Comparison of ENCODE assay signal across 14 cellular contexts in the genomic region with DNA sequence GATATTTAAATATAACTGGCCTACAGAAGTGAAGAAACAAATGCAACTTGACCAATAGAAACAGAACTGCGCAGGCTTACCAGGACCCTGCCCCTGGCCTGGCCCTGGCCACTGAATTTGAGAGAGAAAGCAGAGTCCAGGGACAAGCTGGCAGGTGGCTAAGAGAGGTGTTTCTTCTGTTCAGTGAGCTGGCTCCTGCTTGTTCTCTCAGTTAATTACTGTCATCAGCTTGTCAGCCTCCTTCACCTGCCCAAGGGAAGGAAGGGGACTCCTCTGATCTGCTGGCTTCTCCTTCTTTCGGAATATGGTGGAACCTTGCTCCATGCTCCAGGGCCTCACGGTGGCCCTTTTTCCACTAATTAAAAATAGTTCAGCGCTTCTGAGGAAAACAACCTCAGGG.
"Had no signal": no experiment of that assay in that cellular context is flagged by ENCODE, and none has a peak within 500 bp of the region (broad histone marks: within the 10 kb centered on the region; RNA-seq: fewer than 3 reads in every experiment).

No MANE protein-coding gene starts in this region.

- ATAC-seq: gastrocnemius medialis; heart right ventricle; left colon; right cardiac atrium; stimulated activated naive CD8-positive, alpha-beta T cell treated with anti-CD3 and anti-CD28 coated beads, Interleukin-15, Interleukin-2, amounts not matched to agents 100 U/mL and 50 U/mL, for 24 hours had no signal

- DNase-seq: activated CD4-positive, alpha-beta T cell treated with anti-CD3 and anti-CD28 coated beads, Interleukin-2, amount 10 ng/mL, durations not matched to agents 7 days and 5 days; activated CD4-positive, CD25-positive, alpha-beta regulatory T cell; activated CD8-positive, alpha-beta memory T cell treated with anti-CD3 and anti-CD28 coated beads, Interleukin-2, amount 50 U/mL, for 48 hours; activated gamma-delta T cell treated with Interleukin-2 at 50 U/mL for 16 hours; amniotic stem cell; dorsolateral prefrontal cortex; endodermal cell; gastrocnemius medialis; heart right ventricle; left colon; nephron progenitor cell; right cardiac atrium; small intestine; stimulated activated naive CD8-positive, alpha-beta T cell treated with anti-CD3 and anti-CD28 coated beads, Interleukin-15, Interleukin-2, amounts not matched to agents 100 U/mL and 50 U/mL, for 24 hours had no signal
